1 cellular context compared by ENCODE assay signal in genomic region chr11:117814204-117814765, GRCh38.
TF ChIP-seq lines count a peak whose summit lies in the region.

No MANE protein-coding gene starts in this region.

TF ChIP-seq in HepG2, 621 proteins besides CTCF, POLR2A, EP300 and RAD21:
- TF ChIP-seq ZNF230 (CRISPR knock-in tag; IDR thresholded peaks at IDR 0.05): no peak
- 0 out of 2 replicates have a peak, but pooled peaks have one; percentile 39 for TF ChIP-seq ARNTL (CRISPR knock-in tag; IDR thresholded peaks at IDR 0.05)
- TF ChIP-seq FOXA1 (IDR thresholded peaks at IDR 0.05): no peak
- TF ChIP-seq FOXA1 (CRISPR knock-in tag; IDR thresholded peaks at IDR 0.05): peak; percentile 77
- 0 out of 2 replicates have a peak, but pooled peaks have one; percentile 13 for TF ChIP-seq ARID4A (CRISPR knock-in tag; IDR thresholded peaks at IDR 0.05; ENCODE audit: borderline replicate concordance)
- no peak for TF ChIP-seq NRL (CRISPR knock-in tag; IDR thresholded peaks at IDR 0.05; ENCODE audit: borderline replicate concordance)
- 0 out of 2 replicates have a peak, but pooled peaks have one; percentile 23 for TF ChIP-seq BHLHE40 (IDR thresholded peaks at IDR 0.05; ENCODE audit: low read length)
- TF ChIP-seq HDAC1 (CRISPR knock-in tag; IDR thresholded peaks at IDR 0.05): 0 out of 2 replicates have a peak, but pooled peaks have one; percentile 3
- TF ChIP-seq USF2 (IDR thresholded peaks at IDR 0.05; ENCODE audit: low read depth, low read length): peak; percentile 46
- TF ChIP-seq USF2 (CRISPR knock-in tag; IDR thresholded peaks at IDR 0.05; ENCODE audit: borderline replicate concordance): peak; percentile 61; the same call in 1 of the 2 replicates
